In the genomic region with DNA sequence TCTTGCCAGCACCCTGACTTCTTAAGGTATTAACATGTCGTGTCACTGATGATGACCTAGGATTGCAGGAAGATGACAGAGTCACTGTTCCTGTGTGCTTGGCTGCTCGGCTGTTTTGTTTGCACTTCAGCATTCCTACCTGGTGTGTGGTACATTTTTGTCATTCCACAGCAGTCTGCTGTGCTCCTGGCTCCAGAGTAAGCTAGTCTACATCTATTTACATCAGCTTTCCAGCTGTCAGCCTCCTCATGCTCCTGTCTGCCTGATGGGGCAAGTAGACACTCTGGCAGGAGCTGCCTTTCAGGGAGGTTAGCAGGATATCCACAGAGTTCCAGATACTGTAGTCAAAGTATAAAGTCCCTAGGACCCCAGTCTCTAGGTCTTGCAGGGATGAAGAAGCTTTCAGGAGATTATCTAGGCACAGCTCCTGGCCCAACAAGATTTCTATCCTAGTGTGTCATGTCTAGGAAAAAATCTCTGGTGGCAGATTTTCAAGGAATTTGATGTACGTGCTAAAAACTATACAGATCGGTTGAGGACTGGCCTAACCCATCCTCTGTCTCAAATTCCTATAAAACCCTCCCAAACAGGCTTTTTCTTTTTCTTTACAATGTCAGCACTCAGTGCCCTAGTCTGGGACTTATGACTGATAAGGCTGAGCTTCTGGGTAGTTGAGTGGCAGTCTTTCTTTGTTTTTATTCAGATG, we compare ENCODE assay signal across 9 cellular contexts. TPM values are rescaled to one million over a fixed set of nuclear protein-coding genes. Genes with fewer than 3 reads are reported as not detected.
A peak's percentile ranks its signal among the peaks of the same experiment; 100 is the strongest.
DNase-seq lines count a peak whose midpoint lies in the region; ATAC-seq and TF ChIP-seq lines count a peak whose summit lies in the region.
"Had no signal": no experiment of that assay in that cellular context is flagged by ENCODE, and none has a peak within 500 bp of the region (broad histone marks: within the 10 kb centered on the region; RNA-seq: fewer than 3 reads in every experiment).

No MANE protein-coding gene starts in this region.

- POLR2A ChIA-PET in PC-3 (lab: Charles Lee; ENCODE audit: unreplicated experiment): interaction anchor here (0.7 kb wide), 1 partner anchor 95 kb away, joined by 3 read pairs; no protein-coding TSS in a partner anchor

- H3K27ac ChIP-seq in PC-3 (ENCODE audit: low read length): peak overlapping the region; percentile 53
- H3K27ac ChIP-seq in effector memory CD4-positive, alpha-beta T cell (ENCODE audit: insufficient read depth, low read length, poor library complexity, severe bottlenecking): no peak overlapping the region

- H3K36me3 ChIP-seq in PC-3 (ENCODE audit: low read depth, low read length): 0 out of 2 replicates have a peak, but pooled peaks cover 2% of the 10 kb centered on the region
- no peaks in the 10 kb centered on the region for H3K36me3 ChIP-seq in effector memory CD4-positive, alpha-beta T cell (ENCODE audit: control insufficient read depth, insufficient read depth, low read length)

- H3F3A ChIP-seq in PC-3 (ENCODE audit: low read length, unreplicated experiment): peaks cover 6% of the 10 kb centered on the region

- peak overlapping the region; percentile 58 for H3K4me2 ChIP-seq in PC-3 (ENCODE audit: low read length)

- intact Hi-C loops in PC-3 (cut with micrococcal nuclease): loop anchor here (1.0 kb wide), 1 partner anchor 28 kb away; a partner anchor contains a TSS

- peaks cover 58% of the 10 kb centered on the region for H3K79me2 ChIP-seq in PC-3 (ENCODE audit: low read length)

- no peaks in the 10 kb centered on the region for H4K20me1 ChIP-seq in PC-3 (ENCODE audit: low read length)

- CTCF ChIA-PET in PC-3 (lab: Charles Lee): interaction anchor here (0.6 to 1.7 kb wide), 2 partner anchors 12 to 36 kb away, joined by 4 to 7 read pairs; no protein-coding TSS in a partner anchor

- BruUV-seq in PC-3 (replicated peaks; lab: Mats Ljungman, UMichigan): TSS peak; percentile 69

- H3K9ac ChIP-seq in PC-3 (ENCODE audit: low read length): no peak overlapping the region

- no peak for TF ChIP-seq CTCF in PC-3 (conservative IDR thresholded peaks at IDR 0.05; ENCODE audit: low read depth, low read length)

- peaks cover 68% of the 10 kb centered on the region for H3K4me1 ChIP-seq in PC-3 (ENCODE audit: insufficient read depth, low read length)
- no peaks in the 10 kb centered on the region for H3K4me1 ChIP-seq in effector memory CD4-positive, alpha-beta T cell (ENCODE audit: control insufficient read depth, insufficient read depth, low read length, poor library complexity, severe bottlenecking)

- no peaks in the 10 kb centered on the region for H3K27me3 ChIP-seq in PC-3 (ENCODE audit: low read length)
- no peaks in the 10 kb centered on the region for H3K27me3 ChIP-seq in effector memory CD4-positive, alpha-beta T cell (replicated peaks; ENCODE audit: control insufficient read depth, insufficient read depth, low read length, poor library complexity, severe bottlenecking)

- H3K9me3 ChIP-seq in PC-3 (ENCODE audit: low read length): no peaks in the 10 kb centered on the region
- no peaks in the 10 kb centered on the region for H3K9me3 ChIP-seq in effector memory CD4-positive, alpha-beta T cell (ENCODE audit: control insufficient read depth, low read length)

- no peak overlapping the region for H2AFZ ChIP-seq in PC-3 (ENCODE audit: low read length)

- H3K4me3 ChIP-seq in PC-3 (ENCODE audit: low read length): peak overlapping the region; percentile 10; the same call in 1 of the 2 replicates
- H3K4me3 ChIP-seq in effector memory CD4-positive, alpha-beta T cell (ENCODE audit: insufficient read depth, low read depth, low read length, poor library complexity, severe bottlenecking): no peak overlapping the region

- no peaks in the 10 kb centered on the region for H3K9me2 ChIP-seq in PC-3 (replicated peaks; ENCODE audit: low read length)

- peak; percentile 87 for DNase-seq in AG08395 (ENCODE audit: low spot score)
- peak; percentile 95 for DNase-seq in PC-3
- DNase-seq in myocyte (ENCODE audit: low read depth): peak; percentile 64
- no peak for DNase-seq in effector memory CD4-positive, alpha-beta T cell
- no peak for DNase-seq in activated naive CD4-positive, alpha-beta T cell (lab: John Stamatoyannopoulos, UW)
- DNase-seq in DMS79 (lab: John Stamatoyannopoulos, UW): no peak
- DNase-seq: NCI-H146 had no signal

- peak; percentile 91 for ATAC-seq in PC-3
- peak; percentile 93 for ATAC-seq in esophagus mucosa
- ATAC-seq in HG03432 (IDR thresholded peaks at IDR 0.05; ENCODE audit: unreplicated experiment): no peak

RNA-seq across cellular contexts. Expression of a gene that starts 28.5 kb away (rescaled TPM):
- total RNA-seq in PC-3 (2014; rRNA removed) (10.7 and 13.3 TPM in 2 replicates), esophagus mucosa (4.7 TPM), myocyte (39.8 and 57.0 TPM in 2 replicates)
- polyA plus RNA-seq in myocyte (2012): 57.0 TPM

Comparison
In these comparisons a context has a peak if more than half of its experiments do, and no peak if none do; other contexts are left out.
1. DNase-seq: peak in AG08395 (single experiment), PC-3 (single experiment) and myocyte (single experiment); none in effector memory CD4-positive, alpha-beta T cell (0 of 3), activated naive CD4-positive, alpha-beta T cell (0 of 4) and DMS79 (single experiment).